Comparison of ENCODE assay signal across 32 cellular contexts in the genomic region with DNA sequence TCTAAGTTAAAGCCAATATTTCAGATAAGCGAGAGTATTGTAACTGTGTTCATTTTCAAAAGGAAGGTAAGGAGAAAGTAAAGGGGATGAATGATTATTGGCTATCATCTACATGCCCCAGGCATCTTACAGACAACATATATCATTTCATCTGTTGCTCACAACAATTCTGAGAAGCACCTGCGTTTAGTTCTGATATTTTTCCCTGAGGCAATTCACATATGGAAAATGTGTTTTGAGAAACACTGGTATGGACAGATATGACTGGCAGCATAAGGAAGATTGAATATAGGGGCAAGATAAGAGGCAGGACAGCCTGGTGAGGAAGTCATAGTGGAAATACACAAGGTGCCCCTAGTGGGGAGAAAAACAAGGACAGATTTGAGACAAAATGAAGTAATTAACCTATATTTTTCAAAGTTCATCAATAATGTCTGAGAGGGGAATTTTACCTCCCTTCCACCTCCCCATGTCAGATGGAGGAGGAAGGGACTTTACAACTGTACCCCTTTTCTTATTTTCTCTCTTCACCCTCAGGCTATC.
A peak's percentile ranks its signal among the peaks of the same experiment; 100 is the strongest.
DNase-seq lines count a peak whose midpoint lies in the region; ATAC-seq, FAIRE-seq and TF ChIP-seq lines count a peak whose summit lies in the region.
"Had no signal": no experiment of that assay in that cellular context is flagged by ENCODE, and none has a peak within 500 bp of the region (broad histone marks: within the 10 kb centered on the region; RNA-seq: fewer than 3 reads in every experiment).

No MANE protein-coding gene starts in this region.

- TF ChIP-seq CTCF in GM06990 (IDR thresholded peaks at IDR 0.05; ENCODE audit: insufficient read depth, low read length, poor library complexity, severe bottlenecking) (peak; percentile 20), OCI-LY7 (conservative IDR thresholded peaks at IDR 0.05; ENCODE audit: low read length) (peak; percentile 25; the same call in 1 of the 2 replicates), choroid plexus epithelial cell (conservative IDR thresholded peaks at IDR 0.05; ENCODE audit: low read depth, low read length) (peak; percentile 24), neural progenitor cell (IDR thresholded peaks at IDR 0.05) (peak; percentile 18)

- no peak for DNase-seq in GM06990 (ENCODE audit: extremely low read depth, insufficient read length)
- DNase-seq in OCI-LY7 (ENCODE audit: low spot score), result no peak
- no peak for DNase-seq in choroid plexus epithelial cell (ENCODE audit: low read depth)
- no peak for DNase-seq in neural progenitor cell (ENCODE audit: low spot score)
- DNase-seq in HTR-8/SVneo (ENCODE audit: insufficient read length, low spot score), result no peak
- no peak for DNase-seq in Kasumi-1 (lab: John Stamatoyannopoulos, UW)
- DNase-seq: ACHN; activated CD8-positive, alpha-beta T cell treated with anti-CD3 and anti-CD28 coated beads, Interleukin-2, amount 10 ng/mL, durations not matched to agents 7 days and 5 days; COR-L47; DMS79 treated with DMSO at 0.1 percent for 48 hours; islet precursor cell; MG63; naive B cell; NCI-H1417 treated with DMSO at 0.1 percent for 48 hours; NCI-H2081; NCI-H345; retina; RPMI8226; small intestine; stimulated activated CD4-positive, alpha-beta T cell treated with anti-CD3 and anti-CD28 coated beads, Interleukin-1b, Interleukin-23, amount 100 ng/mL, for 48 hours; stimulated activated CD8-positive, alpha-beta memory T cell treated with anti-CD3 and anti-CD28 coated beads, Interleukin-4, amount 100 ng/mL, for 48 hours; stomach; T-helper 1 cell; thyroid gland had no signal

- no peaks in the 10 kb centered on the region for H3F3A ChIP-seq in neural progenitor cell (ENCODE audit: low read depth)

- H3K36me3 Mint-ChIP-seq in neural progenitor cell, result no peaks in the 10 kb centered on the region
- H3K36me3 Mint-ChIP-seq: activated naive CD4-positive, alpha-beta T cell treated with anti-CD3 and anti-CD28 coated beads, Interleukin-2, amount 50 U/mL, for 72 hours; mesothelial cell of epicardium; naive B cell had no signal

- no peak overlapping the region for H3K27ac Mint-ChIP-seq in neural progenitor cell
- H3K27ac Mint-ChIP-seq: activated CD8-positive, alpha-beta T cell treated with anti-CD3 and anti-CD28 coated beads, Interleukin-2, amount 10 ng/mL, durations not matched to agents 7 days and 5 days; activated naive CD4-positive, alpha-beta T cell treated with anti-CD3 and anti-CD28 coated beads, Interleukin-2, amount 50 U/mL, for 72 hours; activated T-helper 2 cell treated with anti-CD3 and anti-CD28 coated beads, Interferon-gamma antibody, Interleukin-2, Interleukin-4, amounts not matched to agents 10 μg/mL and 5 μg/mL and 100 μg/mL, durations not matched to agents 14 hours and 24 hours and 36 hours; dendritic cell treated with granulocyte-macrophage colony-stimulating factor and Interleukin-4, amounts not matched to agents 40 ng/mL and 50 ng/mL, for 4 days; mesothelial cell of epicardium; naive B cell had no signal

- no peaks in the 10 kb centered on the region for H3K9me3 ChIP-seq in OCI-LY7 (ENCODE audit: low read length)
- H3K9me3 ChIP-seq in neural progenitor cell (ENCODE audit: low read depth), result no peaks in the 10 kb centered on the region
- H3K9me3 ChIP-seq: BLaER1 treated with 17β-estradiol and CSF1 and Interleukin-3, amounts not matched to agents 10 nM and 100 nM; MG63; SJSA1; stomach; thyroid gland had no signal

- H3K4me3 Mint-ChIP-seq in neural progenitor cell, result no peak overlapping the region
- H3K4me3 Mint-ChIP-seq: activated CD8-positive, alpha-beta T cell treated with anti-CD3 and anti-CD28 coated beads, Interleukin-2, amount 10 ng/mL, durations not matched to agents 7 days and 5 days; dendritic cell treated with granulocyte-macrophage colony-stimulating factor and Interleukin-4, amounts not matched to agents 40 ng/mL and 50 ng/mL, for 4 days; mesothelial cell of epicardium; naive B cell had no signal

- CTCF ChIA-PET in OCI-LY7 (lab: Charles Lee; ENCODE audit: unreplicated experiment), result no interaction called here

- H3K79me2 ChIP-seq in OCI-LY7 (ENCODE audit: insufficient read depth, low read depth, low read length) (no peaks in the 10 kb centered on the region), neural progenitor cell (ENCODE audit: low read depth) (no peaks in the 10 kb centered on the region)

- FAIRE-seq in HTR-8/SVneo (lab: Jason Lieb, UNC), result no peak
- FAIRE-seq: GM12891, small intestine had no signal

- POLR2A ChIA-PET in OCI-LY7 (lab: Charles Lee), result no interaction called here

- no peak overlapping the region for H3K27ac ChIP-seq in OCI-LY7 (ENCODE audit: low read depth, low read length, poor library complexity, severe bottlenecking)
- no peak overlapping the region for H3K27ac ChIP-seq in neural progenitor cell
- H3K27ac ChIP-seq: BLaER1 treated with 17β-estradiol and CSF1 and Interleukin-3, amounts not matched to agents 10 nM and 100 nM; SJSA1; stomach; thyroid gland had no signal

- no peaks in the 10 kb centered on the region for H3K27me3 ChIP-seq in GM06990 (replicated peaks; ENCODE audit: control insufficient read depth, insufficient read depth, low read length)
- no peaks in the 10 kb centered on the region for H3K27me3 ChIP-seq in neural progenitor cell
- H3K27me3 ChIP-seq: BLaER1 treated with 17β-estradiol and CSF1 and Interleukin-3, amounts not matched to agents 10 nM and 100 nM; MG63; SJSA1; stomach; thyroid gland had no signal

- H3K27me3 Mint-ChIP-seq in neural progenitor cell (ENCODE audit: insufficient read depth, low read depth), result peaks cover 3% of the 10 kb centered on the region
- H3K27me3 Mint-ChIP-seq: dendritic cell treated with granulocyte-macrophage colony-stimulating factor and Interleukin-4, amounts not matched to agents 40 ng/mL and 50 ng/mL, for 4 days; naive B cell had no signal

- H3K4me2 ChIP-seq in OCI-LY7 (ENCODE audit: low read length) (no peak overlapping the region), neural progenitor cell (no peak overlapping the region)
- H3K4me2 ChIP-seq: BLaER1 treated with 17β-estradiol and CSF1 and Interleukin-3, amounts not matched to agents 10 nM and 100 nM had no signal

- H4K20me1 ChIP-seq in OCI-LY7 (ENCODE audit: insufficient read depth, low read length) (no peaks in the 10 kb centered on the region), neural progenitor cell (ENCODE audit: low read depth) (no peaks in the 10 kb centered on the region)
- H4K20me1 ChIP-seq: BLaER1 treated with 17β-estradiol and CSF1 and Interleukin-3, amounts not matched to agents 10 nM and 100 nM had no signal

- H3K36me3 ChIP-seq in GM06990 (ENCODE audit: control insufficient read depth, insufficient read depth, low read length), result no peaks in the 10 kb centered on the region; the same call in 1 of the 2 replicates
- H3K36me3 ChIP-seq in OCI-LY7 (ENCODE audit: insufficient read depth, low read length), result no peaks in the 10 kb centered on the region
- H3K36me3 ChIP-seq in neural progenitor cell, result no peaks in the 10 kb centered on the region
- H3K36me3 ChIP-seq: BLaER1 treated with 17β-estradiol and CSF1 and Interleukin-3, amounts not matched to agents 10 nM and 100 nM; MG63; SJSA1; stomach; thyroid gland had no signal

- intact Hi-C loops in OCI-LY7 (cut with micrococcal nuclease; ENCODE audit: unreplicated experiment), result no loop called here

- H2AFZ ChIP-seq in OCI-LY7 (ENCODE audit: low read length) (no peak overlapping the region), neural progenitor cell (replicated peaks) (no peak overlapping the region)

- ATAC-seq in HG03280 (IDR thresholded peaks at IDR 0.05; ENCODE audit: unreplicated experiment), result no peak
- ATAC-seq: activated CD8-positive, alpha-beta T cell treated with anti-CD3 and anti-CD28 coated beads, Interleukin-2, amount 10 ng/mL, durations not matched to agents 7 days and 5 days; activated naive CD4-positive, alpha-beta T cell treated with anti-CD3 and anti-CD28 coated beads, Interleukin-2, amount 50 U/mL, for 72 hours had no signal

- H3K9ac ChIP-seq in neural progenitor cell, result no peak overlapping the region
- H3K9ac ChIP-seq: BLaER1 treated with 17β-estradiol and CSF1 and Interleukin-3, amounts not matched to agents 10 nM and 100 nM had no signal

- peaks cover 4% of the 10 kb centered on the region for H3K4me1 Mint-ChIP-seq in neural progenitor cell
- H3K4me1 Mint-ChIP-seq: naive B cell had no signal

- BruUV-seq in OCI-LY7 (replicated peaks; lab: Mats Ljungman, UMichigan), result no TSS peak

- H3K9me3 Mint-ChIP-seq in neural progenitor cell, result no peaks in the 10 kb centered on the region
- H3K9me3 Mint-ChIP-seq: activated naive CD4-positive, alpha-beta T cell treated with anti-CD3 and anti-CD28 coated beads, Interleukin-2, amount 50 U/mL, for 72 hours; activated T-helper 2 cell treated with anti-CD3 and anti-CD28 coated beads, Interferon-gamma antibody, Interleukin-2, Interleukin-4, amounts not matched to agents 10 μg/mL and 5 μg/mL and 100 μg/mL, durations not matched to agents 14 hours and 24 hours and 36 hours; dendritic cell treated with granulocyte-macrophage colony-stimulating factor and Interleukin-4, amounts not matched to agents 40 ng/mL and 50 ng/mL, for 4 days; mesothelial cell of epicardium; naive B cell had no signal

- H3K4me3 ChIP-seq in GM06990 (replicated peaks; ENCODE audit: low read depth, low read length) (no peak overlapping the region), OCI-LY7 (ENCODE audit: low read depth, low read length, poor library complexity, severe bottlenecking) (no peak overlapping the region), choroid plexus epithelial cell (ENCODE audit: low read depth, low read length) (no peak overlapping the region), neural progenitor cell (no peak overlapping the region)
- H3K4me3 ChIP-seq: BLaER1 treated with 17β-estradiol and CSF1 and Interleukin-3, amounts not matched to agents 10 nM and 100 nM; MG63; SJSA1; stomach; thyroid gland had no signal

- H3K4me1 ChIP-seq in OCI-LY7 (ENCODE audit: insufficient read depth, low read length, poor library complexity, severe bottlenecking) (no peaks in the 10 kb centered on the region), neural progenitor cell (peaks cover 8% of the 10 kb centered on the region)
- H3K4me1 ChIP-seq: SJSA1, stomach, thyroid gland had no signal

- H3K9me2 ChIP-seq in OCI-LY7 (ENCODE audit: insufficient read depth, low read length), result no peaks in the 10 kb centered on the region
